8 cellular contexts compared by ENCODE assay signal in genomic region chr21:32772281-32773047, GRCh38. TPM values are rescaled to one million over a fixed set of nuclear protein-coding genes. Genes with fewer than 3 reads are reported as not detected.
DNase-seq lines count a peak whose midpoint lies in the region; ATAC-seq and TF ChIP-seq lines count a peak whose summit lies in the region.

No MANE protein-coding gene starts in this region.

- H3K27me3 ChIP-seq in DND-41 (ENCODE audit: insufficient read depth, low read length, poor library complexity) (no peaks in the 10 kb centered on the region), Karpas-422 (ENCODE audit: low read length) (no peaks in the 10 kb centered on the region), mesenchymal stem cell (ENCODE audit: control insufficient read depth in 1 of 2, insufficient read depth in 1 of 2, low read length in 2 of 2) (no peaks in the 10 kb centered on the region)

- no peaks in the 10 kb centered on the region for H3K9me3 ChIP-seq in DND-41 (ENCODE audit: insufficient read depth, low read length, severe bottlenecking)
- H3K9me3 ChIP-seq in Karpas-422 (ENCODE audit: low read length): no peaks in the 10 kb centered on the region
- no peaks in the 10 kb centered on the region for H3K9me3 ChIP-seq in mesenchymal stem cell (ENCODE audit: control insufficient read depth, low read length)

- H2BK12ac ChIP-seq in mesenchymal stem cell (ENCODE audit: low read length in 2 of 2): no peak overlapping the region

- WGBS in mesenchymal stem cell: 39% methylated on average over 13 of the region's 13 CpGs

- peak overlapping the region; percentile 65 for H2AK5ac ChIP-seq in mesenchymal stem cell (ENCODE audit: low read length, severe bottlenecking)

- H3K4me3 ChIP-seq in DND-41 (ENCODE audit: low read depth in 1 of 2, low read length in 2 of 2) (peak overlapping the region; percentile 54 to 63), Karpas-422 (ENCODE audit: low read length) (peak overlapping the region; percentile 76), mesenchymal stem cell (ENCODE audit: insufficient read depth in 1 of 2, low read depth in 1 of 2, low read length in 2 of 2) (peak overlapping the region; percentile 45 to 79)

- H4K8ac ChIP-seq in mesenchymal stem cell (ENCODE audit: low read length): peak overlapping the region; percentile 75

- no peak for TF ChIP-seq CTCF in DND-41 (IDR thresholded peaks at IDR 0.05; ENCODE audit: borderline replicate concordance, extremely low read depth, low read length, poor library complexity, severe bottlenecking)

- H2BK120ac ChIP-seq in mesenchymal stem cell (ENCODE audit: low read depth, low read length): no peak overlapping the region

- H2BK15ac ChIP-seq in mesenchymal stem cell (ENCODE audit: low read depth, poor library complexity, severe bottlenecking): no peak overlapping the region

- no peak overlapping the region for H3K4ac ChIP-seq in mesenchymal stem cell (ENCODE audit: low read depth in 1 of 2, low read length in 2 of 2)

- H3K14ac ChIP-seq in mesenchymal stem cell (ENCODE audit: low read length in 2 of 2): no peak overlapping the region

- H4K20me1 ChIP-seq in DND-41 (ENCODE audit: insufficient read depth, low read length) (peaks cover 33% of the 10 kb centered on the region), Karpas-422 (ENCODE audit: insufficient read depth, low read depth, low read length) (peaks cover 12% of the 10 kb centered on the region)

- peak overlapping the region; percentile 44 for H2BK5ac ChIP-seq in mesenchymal stem cell (ENCODE audit: low read depth, low read length, poor library complexity, severe bottlenecking)

- peaks cover 3% of the 10 kb centered on the region for H3K79me1 ChIP-seq in mesenchymal stem cell (replicated peaks; ENCODE audit: low read length, poor library complexity, severe bottlenecking)

- H4K91ac ChIP-seq in mesenchymal stem cell (ENCODE audit: low read length): no peak overlapping the region

- peak overlapping the region in 1 of 2 experiments; percentile 21 for H3K18ac ChIP-seq in mesenchymal stem cell (ENCODE audit: low read depth in 1 of 2, low read length in 2 of 2)

- no peak overlapping the region for H3K23ac ChIP-seq in mesenchymal stem cell (ENCODE audit: low read length in 2 of 2)

- H3K27ac ChIP-seq in DND-41 (ENCODE audit: low read length): peak overlapping the region; percentile 85
- peak overlapping the region; percentile 62; the same call in 1 of the 2 replicates for H3K27ac ChIP-seq in Karpas-422 (ENCODE audit: low read length)
- peak overlapping the region; percentile 47 for H3K27ac ChIP-seq in mesenchymal stem cell (ENCODE audit: low read length, poor library complexity, severe bottlenecking)

- H2AFZ ChIP-seq in DND-41 (ENCODE audit: low read depth, low read length) (peak overlapping the region; percentile 81), Karpas-422 (ENCODE audit: low read length) (peak overlapping the region; percentile 84), mesenchymal stem cell (ENCODE audit: low read depth, low read length) (peak overlapping the region; percentile 42)

- H3K4me1 ChIP-seq in DND-41 (ENCODE audit: insufficient read depth, low read length): peaks cover 39% of the 10 kb centered on the region
- H3K4me1 ChIP-seq in Karpas-422 (ENCODE audit: low read length): peaks cover 26% of the 10 kb centered on the region
- H3K4me1 ChIP-seq in mesenchymal stem cell (ENCODE audit: control insufficient read depth, insufficient read depth, low read depth, low read length): peaks cover 2% of the 10 kb centered on the region

- H3K9ac ChIP-seq in DND-41 (ENCODE audit: low read depth, low read length): peak overlapping the region; percentile 73
- peak overlapping the region; percentile 79 for H3K9ac ChIP-seq in Karpas-422 (ENCODE audit: low read length)
- H3K9ac ChIP-seq in mesenchymal stem cell (ENCODE audit: low read length): peak overlapping the region; percentile 94

- H3K9me2 ChIP-seq in Karpas-422 (replicated peaks; ENCODE audit: insufficient read depth, low read length): no peaks in the 10 kb centered on the region

- intact Hi-C loops in posterior cingulate gyrus (cut with DNase I): no loop called here

- H3K4me2 ChIP-seq in DND-41 (ENCODE audit: insufficient read depth, low read length): peak overlapping the region; percentile 70
- H3K4me2 ChIP-seq in Karpas-422 (ENCODE audit: low read depth, low read length, poor library complexity, severe bottlenecking): peak overlapping the region; percentile 100
- H3K4me2 ChIP-seq in mesenchymal stem cell (ENCODE audit: low read length, poor library complexity, severe bottlenecking): peak overlapping the region; percentile 89

- ATAC-seq in DND-41 (ENCODE audit: insufficient read depth, low read depth) (no peak), HG02798 (IDR thresholded peaks at IDR 0.05; ENCODE audit: poor library complexity, unreplicated experiment) (no peak)

- H3K79me2 ChIP-seq in DND-41 (ENCODE audit: insufficient read depth, low read length) (peaks cover 60% of the 10 kb centered on the region), Karpas-422 (ENCODE audit: low read length) (peaks cover 46% of the 10 kb centered on the region)

- peak; percentile 47 for DNase-seq in DND-41
- peak; percentile 50 for DNase-seq in Karpas-422
- DNase-seq in activated CD4-positive, CD25-positive, alpha-beta regulatory T cell (lab: John Stamatoyannopoulos, UW): peak in 3 of 4 experiments; percentile 5 to 52 (median 8)
- peak; percentile 21 for DNase-seq in cerebellum (ENCODE audit: low spot score)
- peak; percentile 67 for DNase-seq in mesenchymal stem cell
- peak; percentile 52 to 54 for DNase-seq in stimulated activated CD8-positive, alpha-beta memory T cell treated with anti-CD3 and anti-CD28 coated beads, Interleukin-15, amount 100 ng/mL, for 48 hours (ENCODE audit: low read depth in 2 of 2)
- DNase-seq in posterior cingulate gyrus: no peak

- peaks cover 31% of the 10 kb centered on the region for H3K36me3 ChIP-seq in DND-41 (ENCODE audit: insufficient read depth, low read length)
- peaks cover 23% of the 10 kb centered on the region for H3K36me3 ChIP-seq in Karpas-422 (ENCODE audit: insufficient read depth, low read length)
- peaks cover 0 to 17% of the 10 kb centered on the region in 2 experiments for H3K36me3 ChIP-seq in mesenchymal stem cell (ENCODE audit: control insufficient read depth in 1 of 2, insufficient read depth in 2 of 2, low read depth in 1 of 2, low read length in 2 of 2)

RNA-seq across cellular contexts. Expression of gene PAXBP1, which starts 0.9 kb away (rescaled TPM):
- total RNA-seq in Karpas-422 (2014; rRNA removed; shearing (Covaris generic); ENCODE audit: low replicate concordance): 58.5 and 87.7 TPM in 2 replicates
- 99.4 TPM for total RNA-seq in cerebellum
- 13.5 TPM for polyA plus RNA-seq in mesenchymal stem cell (2013, experiment 1 of 2)
- 12.9 TPM for polyA plus RNA-seq in mesenchymal stem cell (2013, experiment 2 of 2)

RNA-seq across cellular contexts. Expression of gene SYNJ1, which starts 44.7 kb away (rescaled TPM):
- 2.6 and 6.0 TPM in 2 replicates for total RNA-seq in Karpas-422 (2014; rRNA removed; shearing (Covaris generic); ENCODE audit: low replicate concordance)
- total RNA-seq in cerebellum: 22.1 TPM
- polyA plus RNA-seq in mesenchymal stem cell (2013, experiment 1 of 2): 5.4 TPM
- 6.7 TPM for polyA plus RNA-seq in mesenchymal stem cell (2013, experiment 2 of 2)

Comparison
In these comparisons a context has a peak if more than half of its experiments do, and no peak if none do; other contexts are left out.
1. DNase-seq: peak in DND-41 (single experiment), Karpas-422 (single experiment), activated CD4-positive, CD25-positive, alpha-beta regulatory T cell (3 of 4), cerebellum (single experiment), mesenchymal stem cell (single experiment) and stimulated activated CD8-positive, alpha-beta memory T cell treated with anti-CD3 and anti-CD28 coated beads, Interleukin-15, amount 100 ng/mL, for 48 hours (2 of 2); none in posterior cingulate gyrus (0 of 10).
2. Peak in every context shown above with its lines, with median percentiles within 50 percentile points of each other: H2AFZ ChIP-seq, H3K27ac ChIP-seq, H3K4me2 ChIP-seq, H3K4me3 ChIP-seq and H3K9ac ChIP-seq.